9 cellular contexts compared by ENCODE assay signal in the genomic region with DNA sequence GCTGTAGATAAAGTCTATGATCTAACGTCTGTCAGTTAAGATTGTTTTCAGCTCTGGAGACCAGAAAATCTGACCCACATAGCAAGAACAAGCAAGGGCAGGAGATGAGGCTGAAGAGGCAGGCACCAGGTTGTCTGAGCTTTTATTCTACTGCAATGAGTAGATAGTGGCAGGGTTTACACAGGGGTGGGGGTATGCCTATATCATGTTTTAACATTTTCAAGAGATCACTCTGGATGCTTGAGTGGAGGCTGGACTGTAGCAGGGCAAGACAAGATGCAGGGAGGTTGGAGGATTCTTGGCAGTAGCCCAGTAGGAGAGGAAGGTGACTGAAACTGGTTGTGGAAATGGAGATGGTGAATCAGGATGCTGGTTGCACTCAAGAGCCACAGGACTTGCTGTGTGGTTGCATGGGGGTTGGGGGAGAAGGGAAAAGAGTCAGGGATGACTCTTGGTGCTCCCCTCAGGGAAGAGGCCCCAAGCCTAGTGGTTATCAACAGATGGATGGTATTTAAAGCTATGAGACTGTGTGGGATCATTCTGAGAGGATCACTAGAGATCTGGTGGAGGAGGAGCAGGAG.
DNase-seq lines count a peak whose midpoint lies in the region; ATAC-seq, FAIRE-seq and TF ChIP-seq lines count a peak whose summit lies in the region.
"Had no signal": no experiment of that assay in that cellular context is flagged by ENCODE, and none has a peak within 500 bp of the region (broad histone marks: within the 10 kb centered on the region; RNA-seq: fewer than 3 reads in every experiment).

No MANE protein-coding gene starts in this region.

- H3K9ac ChIP-seq in PC-3 (ENCODE audit: low read length) (no peak overlapping the region), kidney (ENCODE audit: low read length in 2 of 2) (no peak overlapping the region)

- H3K9me3 ChIP-seq in PC-3 (ENCODE audit: low read length): no peaks in the 10 kb centered on the region
- no peaks in the 10 kb centered on the region for H3K9me3 ChIP-seq in kidney (ENCODE audit: control insufficient read depth in 1 of 2, low read length in 2 of 2)
- H3K9me3 ChIP-seq: esophagus muscularis mucosa had no signal

- TF ChIP-seq CTCF in PC-3 (conservative IDR thresholded peaks at IDR 0.05; ENCODE audit: low read depth, low read length) (no peak), kidney (IDR thresholded peaks at IDR 0.05; ENCODE audit: borderline replicate concordance, extremely low read depth, insufficient read depth) (no peak)

- intact Hi-C loops in PC-3 (cut with micrococcal nuclease) (no loop called here), kidney (cut with DNase I) (no loop called here)

- no peak overlapping the region for H3K27ac Mint-ChIP-seq in central memory CD8-positive, alpha-beta T cell (ENCODE audit: low read depth)

- H3K4me3 ChIP-seq in PC-3 (ENCODE audit: low read length) (peak overlapping the region; percentile 72; the same call in 1 of the 2 replicates), kidney (ENCODE audit: low read length in 2 of 2) (no peak overlapping the region)

- BruUV-seq in PC-3 (replicated peaks; lab: Mats Ljungman, UMichigan): no TSS peak

- no peak overlapping the region for H3K27ac ChIP-seq in PC-3 (ENCODE audit: low read length)
- H3K27ac ChIP-seq in kidney (ENCODE audit: low read depth in 2 of 2, low read length in 2 of 2): no peak overlapping the region
- H3K27ac ChIP-seq: esophagus muscularis mucosa had no signal

- H3K27me3 ChIP-seq in PC-3 (ENCODE audit: low read length): no peaks in the 10 kb centered on the region
- H3K27me3 ChIP-seq: esophagus muscularis mucosa had no signal

- POLR2A ChIA-PET in PC-3 (lab: Charles Lee; ENCODE audit: unreplicated experiment): no interaction called here

- no peak for ATAC-seq in PC-3
- no peak for ATAC-seq in central memory CD8-positive, alpha-beta T cell (replicated peaks; ENCODE audit: extremely low read depth, poor library complexity, severe bottlenecking)
- no peak for ATAC-seq in HG03135 (IDR thresholded peaks at IDR 0.05; ENCODE audit: unreplicated experiment)
- no peak for ATAC-seq in HG02981 (IDR thresholded peaks at IDR 0.05; ENCODE audit: unreplicated experiment)

- FAIRE-seq in kidney (lab: Jason Lieb, UNC): no peak

- H3K36me3 ChIP-seq in PC-3 (ENCODE audit: low read depth, low read length) (peaks cover 5% of the 10 kb centered on the region; the same call in 1 of the 2 replicates), kidney (ENCODE audit: control insufficient read depth in 1 of 2, insufficient read depth in 2 of 2, low read length in 2 of 2) (no peaks in the 10 kb centered on the region)

- H3K4me2 ChIP-seq in PC-3 (ENCODE audit: low read length): peak overlapping the region; percentile 82

- no peaks in the 10 kb centered on the region for H3K9me2 ChIP-seq in PC-3 (replicated peaks; ENCODE audit: low read length)

- no peaks in the 10 kb centered on the region for H3F3A ChIP-seq in PC-3 (ENCODE audit: low read length, unreplicated experiment)

- peak overlapping the region; percentile 84 for H3K4me3 Mint-ChIP-seq in central memory CD8-positive, alpha-beta T cell

- peaks cover 23% of the 10 kb centered on the region for H3K27me3 Mint-ChIP-seq in central memory CD8-positive, alpha-beta T cell

- DNase-seq in GM03348 (ENCODE audit: low spot score) (peak; percentile 15), PC-3 (peak; percentile 40), renal cortical epithelial cell (ENCODE audit: low read depth) (peak; percentile 25), kidney (no peak)
- no peak for DNase-seq in central memory CD8-positive, alpha-beta T cell (ENCODE audit: low spot score in 2 of 2)
- DNase-seq: NCI-H187 had no signal

- H3K79me2 ChIP-seq in PC-3 (ENCODE audit: low read length): peaks cover 30% of the 10 kb centered on the region

- no peak overlapping the region for H2AFZ ChIP-seq in PC-3 (ENCODE audit: low read length)

- H3K36me3 Mint-ChIP-seq in central memory CD8-positive, alpha-beta T cell (ENCODE audit: insufficient read depth): peaks cover 3% of the 10 kb centered on the region

- H3K4me1 Mint-ChIP-seq in central memory CD8-positive, alpha-beta T cell: peaks cover 16% of the 10 kb centered on the region

- CTCF ChIA-PET in PC-3 (lab: Charles Lee): interaction anchor here (0.8 kb wide), 1 partner anchor 92 kb away, joined by 5 read pairs; no protein-coding TSS in a partner anchor

- peaks cover 3% of the 10 kb centered on the region for H3K9me3 Mint-ChIP-seq in central memory CD8-positive, alpha-beta T cell

- H3K4me1 ChIP-seq in PC-3 (ENCODE audit: insufficient read depth, low read length): peaks cover 16% of the 10 kb centered on the region
- peaks cover 4 to 11% of the 10 kb centered on the region in 2 donors for H3K4me1 ChIP-seq in kidney (ENCODE audit: control insufficient read depth in 1 of 2, insufficient read depth in 1 of 2, low read depth in 1 of 2, low read length in 2 of 2)

- H4K20me1 ChIP-seq in PC-3 (ENCODE audit: low read length): peaks cover 17% of the 10 kb centered on the region

Comparison
In these comparisons a context has a peak if more than half of its experiments do, and no peak if none do; other contexts are left out.
1. DNase-seq: peak in GM03348 (single experiment), PC-3 (single experiment) and renal cortical epithelial cell (single experiment); none in central memory CD8-positive, alpha-beta T cell (0 of 2) and kidney (single experiment).